1 cellular context compared by ENCODE assay signal in the genomic region with DNA sequence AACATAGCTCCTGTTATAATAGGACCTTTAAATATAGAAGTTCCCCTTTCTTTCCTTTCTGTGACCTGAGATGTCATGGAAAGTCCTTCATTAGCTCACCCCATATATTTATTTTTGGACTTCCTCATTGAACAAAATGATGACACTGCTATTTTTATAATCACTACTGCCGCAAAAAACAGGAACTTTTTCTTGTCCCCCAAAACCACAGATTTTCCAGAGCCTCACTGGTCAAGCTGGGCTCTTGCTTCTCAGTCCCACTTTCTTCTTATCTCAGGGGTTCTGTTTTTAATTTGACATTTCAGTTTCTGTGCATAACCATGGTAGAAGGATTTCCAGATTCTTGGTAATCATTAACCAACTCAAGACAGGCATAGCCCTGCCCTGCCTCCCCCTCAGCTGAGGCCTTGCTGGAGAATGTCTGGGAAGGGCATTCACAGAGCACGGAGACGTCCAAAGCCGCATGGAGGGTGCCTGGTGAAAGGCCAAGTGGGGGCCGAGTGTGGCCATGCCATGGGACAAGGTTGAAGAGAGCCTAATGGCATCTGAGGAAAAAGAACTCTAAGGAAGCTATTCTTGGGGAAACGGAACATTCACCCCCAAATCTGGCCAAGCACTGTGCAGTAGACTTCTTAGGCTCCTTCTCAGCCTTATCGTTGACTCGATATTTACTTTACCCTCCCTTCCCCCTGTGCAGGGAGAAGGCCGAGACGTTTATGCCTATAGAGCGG.
TF ChIP-seq lines count a peak whose summit lies in the region.

No MANE protein-coding gene starts in this region.

TF ChIP-seq in GM12878, 131 proteins besides CTCF, POLR2A, EP300 and RAD21 (continued from another document and continues in another):
- TF ChIP-seq, protein P1, sequence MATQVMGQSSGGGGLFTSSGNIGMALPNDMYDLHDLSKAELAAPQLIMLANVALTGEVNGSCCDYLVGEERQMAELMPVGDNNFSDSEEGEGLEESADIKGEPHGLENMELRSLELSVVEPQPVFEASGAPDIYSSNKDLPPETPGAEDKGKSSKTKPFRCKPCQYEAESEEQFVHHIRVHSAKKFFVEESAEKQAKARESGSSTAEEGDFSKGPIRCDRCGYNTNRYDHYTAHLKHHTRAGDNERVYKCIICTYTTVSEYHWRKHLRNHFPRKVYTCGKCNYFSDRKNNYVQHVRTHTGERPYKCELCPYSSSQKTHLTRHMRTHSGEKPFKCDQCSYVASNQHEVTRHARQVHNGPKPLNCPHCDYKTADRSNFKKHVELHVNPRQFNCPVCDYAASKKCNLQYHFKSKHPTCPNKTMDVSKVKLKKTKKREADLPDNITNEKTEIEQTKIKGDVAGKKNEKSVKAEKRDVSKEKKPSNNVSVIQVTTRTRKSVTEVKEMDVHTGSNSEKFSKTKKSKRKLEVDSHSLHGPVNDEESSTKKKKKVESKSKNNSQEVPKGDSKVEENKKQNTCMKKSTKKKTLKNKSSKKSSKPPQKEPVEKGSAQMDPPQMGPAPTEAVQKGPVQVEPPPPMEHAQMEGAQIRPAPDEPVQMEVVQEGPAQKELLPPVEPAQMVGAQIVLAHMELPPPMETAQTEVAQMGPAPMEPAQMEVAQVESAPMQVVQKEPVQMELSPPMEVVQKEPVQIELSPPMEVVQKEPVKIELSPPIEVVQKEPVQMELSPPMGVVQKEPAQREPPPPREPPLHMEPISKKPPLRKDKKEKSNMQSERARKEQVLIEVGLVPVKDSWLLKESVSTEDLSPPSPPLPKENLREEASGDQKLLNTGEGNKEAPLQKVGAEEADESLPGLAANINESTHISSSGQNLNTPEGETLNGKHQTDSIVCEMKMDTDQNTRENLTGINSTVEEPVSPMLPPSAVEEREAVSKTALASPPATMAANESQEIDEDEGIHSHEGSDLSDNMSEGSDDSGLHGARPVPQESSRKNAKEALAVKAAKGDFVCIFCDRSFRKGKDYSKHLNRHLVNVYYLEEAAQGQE (IDR thresholded peaks at IDR 0.05; ENCODE audit: low read depth, low read length), result no peak
- peak; percentile 79; the same call in 1 of the 2 replicates for TF ChIP-seq CREB1 (IDR thresholded peaks at IDR 0.05; ENCODE audit: low read depth)
- no peak for TF ChIP-seq BRCA1 (IDR thresholded peaks at IDR 0.05; ENCODE audit: low read depth, low read length)
- TF ChIP-seq ZSCAN29 (IDR thresholded peaks at IDR 0.05), result 0 out of 2 replicates have a peak, but pooled peaks have one; percentile 12
- no peak for TF ChIP-seq SUZ12 (IDR thresholded peaks at IDR 0.05; ENCODE audit: unreplicated experiment)
- TF ChIP-seq MTA3 (IDR thresholded peaks at IDR 0.05; ENCODE audit: borderline replicate concordance, low read length), result peak; percentile 88; the same call in 1 of the 2 replicates
- TF ChIP-seq WRNIP1 (IDR thresholded peaks at IDR 0.05; ENCODE audit: borderline replicate concordance, low read depth, low read length), result no peak
- TF ChIP-seq EGR1 (IDR thresholded peaks at IDR 0.05; ENCODE audit: borderline replicate concordance in 1 of 2, low read depth in 2 of 2, low read length in 2 of 2), result no peak
- TF ChIP-seq TARDBP (IDR thresholded peaks at IDR 0.05; ENCODE audit: borderline replicate concordance), result no peak
- TF ChIP-seq JUNB (IDR thresholded peaks at IDR 0.05), result peak; percentile 76
- TF ChIP-seq STAT1 (conservative IDR thresholded peaks at IDR 0.05), result 0 out of 2 replicates have a peak, but pooled peaks have one; percentile 33
- TF ChIP-seq IKZF1 (conservative IDR thresholded peaks at IDR 0.05), result peak; percentile 99
- TF ChIP-seq, protein P2, sequence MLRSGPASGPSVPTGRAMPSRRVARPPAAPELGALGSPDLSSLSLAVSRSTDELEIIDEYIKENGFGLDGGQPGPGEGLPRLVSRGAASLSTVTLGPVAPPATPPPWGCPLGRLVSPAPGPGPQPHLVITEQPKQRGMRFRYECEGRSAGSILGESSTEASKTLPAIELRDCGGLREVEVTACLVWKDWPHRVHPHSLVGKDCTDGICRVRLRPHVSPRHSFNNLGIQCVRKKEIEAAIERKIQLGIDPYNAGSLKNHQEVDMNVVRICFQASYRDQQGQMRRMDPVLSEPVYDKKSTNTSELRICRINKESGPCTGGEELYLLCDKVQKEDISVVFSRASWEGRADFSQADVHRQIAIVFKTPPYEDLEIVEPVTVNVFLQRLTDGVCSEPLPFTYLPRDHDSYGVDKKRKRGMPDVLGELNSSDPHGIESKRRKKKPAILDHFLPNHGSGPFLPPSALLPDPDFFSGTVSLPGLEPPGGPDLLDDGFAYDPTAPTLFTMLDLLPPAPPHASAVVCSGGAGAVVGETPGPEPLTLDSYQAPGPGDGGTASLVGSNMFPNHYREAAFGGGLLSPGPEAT (IDR thresholded peaks at IDR 0.05; ENCODE audit: low read depth), result peak; percentile 100
- TF ChIP-seq PAX8 (IDR thresholded peaks at IDR 0.05), result no peak
- TF ChIP-seq NBN (IDR thresholded peaks at IDR 0.05), result peak; percentile 85
- TF ChIP-seq SIN3A (IDR thresholded peaks at IDR 0.05; ENCODE audit: low read depth, low read length), result no peak
- TF ChIP-seq TCF12 (IDR thresholded peaks at IDR 0.05; ENCODE audit: low read depth, low read length), result no peak
- TF ChIP-seq, protein P3, sequence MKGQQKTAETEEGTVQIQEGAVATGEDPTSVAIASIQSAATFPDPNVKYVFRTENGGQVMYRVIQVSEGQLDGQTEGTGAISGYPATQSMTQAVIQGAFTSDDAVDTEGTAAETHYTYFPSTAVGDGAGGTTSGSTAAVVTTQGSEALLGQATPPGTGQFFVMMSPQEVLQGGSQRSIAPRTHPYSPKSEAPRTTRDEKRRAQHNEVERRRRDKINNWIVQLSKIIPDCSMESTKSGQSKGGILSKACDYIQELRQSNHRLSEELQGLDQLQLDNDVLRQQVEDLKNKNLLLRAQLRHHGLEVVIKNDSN (IDR thresholded peaks at IDR 0.05; ENCODE audit: borderline replicate concordance, extremely low read length, insufficient read depth, low read depth, low read length), result no peak
- no peak for TF ChIP-seq POU2F2 (IDR thresholded peaks at IDR 0.05; ENCODE audit: borderline replicate concordance, low read depth, low read length)
- TF ChIP-seq ZNF384 (IDR thresholded peaks at IDR 0.05; ENCODE audit: borderline replicate concordance, low read depth, low read length), result peak; percentile 63; the same call in 1 of the 2 replicates
- peak; percentile 97; the same call in 1 of the 2 replicates for TF ChIP-seq FOXM1 (IDR thresholded peaks at IDR 0.05; ENCODE audit: low read depth, low read length)
- TF ChIP-seq, protein P4, sequence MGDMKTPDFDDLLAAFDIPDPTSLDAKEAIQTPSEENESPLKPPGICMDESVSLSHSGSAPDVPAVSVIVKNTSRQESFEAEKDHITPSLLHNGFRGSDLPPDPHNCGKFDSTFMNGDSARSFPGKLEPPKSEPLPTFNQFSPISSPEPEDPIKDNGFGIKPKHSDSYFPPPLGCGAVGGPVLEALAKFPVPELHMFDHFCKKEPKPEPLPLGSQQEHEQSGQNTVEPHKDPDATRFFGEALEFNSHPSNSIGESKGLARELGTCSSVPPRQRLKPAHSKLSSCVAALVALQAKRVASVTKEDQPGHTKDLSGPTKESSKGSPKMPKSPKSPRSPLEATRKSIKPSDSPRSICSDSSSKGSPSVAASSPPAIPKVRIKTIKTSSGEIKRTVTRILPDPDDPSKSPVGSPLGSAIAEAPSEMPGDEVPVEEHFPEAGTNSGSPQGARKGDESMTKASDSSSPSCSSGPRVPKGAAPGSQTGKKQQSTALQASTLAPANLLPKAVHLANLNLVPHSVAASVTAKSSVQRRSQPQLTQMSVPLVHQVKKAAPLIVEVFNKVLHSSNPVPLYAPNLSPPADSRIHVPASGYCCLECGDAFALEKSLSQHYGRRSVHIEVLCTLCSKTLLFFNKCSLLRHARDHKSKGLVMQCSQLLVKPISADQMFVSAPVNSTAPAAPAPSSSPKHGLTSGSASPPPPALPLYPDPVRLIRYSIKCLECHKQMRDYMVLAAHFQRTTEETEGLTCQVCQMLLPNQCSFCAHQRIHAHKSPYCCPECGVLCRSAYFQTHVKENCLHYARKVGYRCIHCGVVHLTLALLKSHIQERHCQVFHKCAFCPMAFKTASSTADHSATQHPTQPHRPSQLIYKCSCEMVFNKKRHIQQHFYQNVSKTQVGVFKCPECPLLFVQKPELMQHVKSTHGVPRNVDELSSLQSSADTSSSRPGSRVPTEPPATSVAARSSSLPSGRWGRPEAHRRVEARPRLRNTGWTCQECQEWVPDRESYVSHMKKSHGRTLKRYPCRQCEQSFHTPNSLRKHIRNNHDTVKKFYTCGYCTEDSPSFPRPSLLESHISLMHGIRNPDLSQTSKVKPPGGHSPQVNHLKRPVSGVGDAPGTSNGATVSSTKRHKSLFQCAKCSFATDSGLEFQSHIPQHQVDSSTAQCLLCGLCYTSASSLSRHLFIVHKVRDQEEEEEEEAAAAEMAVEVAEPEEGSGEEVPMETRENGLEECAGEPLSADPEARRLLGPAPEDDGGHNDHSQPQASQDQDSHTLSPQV (IDR thresholded peaks at IDR 0.05), result no peak
- no peak for TF ChIP-seq FOXK2 (IDR thresholded peaks at IDR 0.05)
- TF ChIP-seq CEBPB (IDR thresholded peaks at IDR 0.05; ENCODE audit: borderline replicate concordance in 1 of 2, low read depth in 2 of 2, low read length in 2 of 2), result peak in 1 of 2 experiments; percentile 61; a peak in 1 of 4 replicates
- TF ChIP-seq, protein P5, sequence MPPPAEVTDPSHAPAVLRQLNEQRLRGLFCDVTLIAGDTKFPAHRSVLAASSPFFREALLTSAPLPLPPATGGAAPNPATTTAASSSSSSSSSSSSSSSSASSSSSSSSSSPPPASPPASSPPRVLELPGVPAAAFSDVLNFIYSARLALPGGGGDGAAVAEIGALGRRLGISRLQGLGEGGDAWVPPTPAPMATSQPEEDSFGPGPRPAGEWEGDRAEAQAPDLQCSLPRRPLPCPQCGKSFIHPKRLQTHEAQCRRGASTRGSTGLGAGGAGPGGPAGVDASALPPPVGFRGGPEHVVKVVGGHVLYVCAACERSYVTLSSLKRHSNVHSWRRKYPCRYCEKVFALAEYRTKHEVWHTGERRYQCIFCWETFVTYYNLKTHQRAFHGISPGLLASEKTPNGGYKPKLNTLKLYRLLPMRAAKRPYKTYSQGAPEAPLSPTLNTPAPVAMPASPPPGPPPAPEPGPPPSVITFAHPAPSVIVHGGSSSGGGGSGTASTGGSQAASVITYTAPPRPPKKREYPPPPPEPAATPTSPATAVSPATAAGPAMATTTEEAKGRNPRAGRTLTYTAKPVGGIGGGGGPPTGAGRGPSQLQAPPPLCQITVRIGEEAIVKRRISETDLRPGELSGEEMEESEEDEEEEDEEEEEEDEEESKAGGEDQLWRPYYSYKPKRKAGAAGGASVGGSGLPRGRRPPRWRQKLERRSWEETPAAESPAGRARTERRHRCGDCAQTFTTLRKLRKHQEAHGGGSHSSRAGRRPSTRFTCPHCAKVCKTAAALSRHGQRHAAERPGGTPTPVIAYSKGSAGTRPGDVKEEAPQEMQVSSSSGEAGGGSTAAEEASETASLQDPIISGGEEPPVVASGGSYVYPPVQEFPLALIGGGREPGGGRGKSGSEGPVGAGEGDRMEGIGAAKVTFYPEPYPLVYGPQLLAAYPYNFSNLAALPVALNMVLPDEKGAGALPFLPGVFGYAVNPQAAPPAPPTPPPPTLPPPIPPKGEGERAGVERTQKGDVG (CRISPR knock-in tag; IDR thresholded peaks at IDR 0.05), result no peak
- TF ChIP-seq ZNF207 (IDR thresholded peaks at IDR 0.05; ENCODE audit: borderline replicate concordance), result peak; percentile 47; the same call in 1 of the 2 replicates
- peak; percentile 97 for TF ChIP-seq EED (IDR thresholded peaks at IDR 0.05; ENCODE audit: low read depth)
- TF ChIP-seq MYC (IDR thresholded peaks at IDR 0.05; ENCODE audit: insufficient read depth, insufficient read length, insufficient replicate concordance, low read length, severe bottlenecking), result no peak
- TF ChIP-seq, protein P6, sequence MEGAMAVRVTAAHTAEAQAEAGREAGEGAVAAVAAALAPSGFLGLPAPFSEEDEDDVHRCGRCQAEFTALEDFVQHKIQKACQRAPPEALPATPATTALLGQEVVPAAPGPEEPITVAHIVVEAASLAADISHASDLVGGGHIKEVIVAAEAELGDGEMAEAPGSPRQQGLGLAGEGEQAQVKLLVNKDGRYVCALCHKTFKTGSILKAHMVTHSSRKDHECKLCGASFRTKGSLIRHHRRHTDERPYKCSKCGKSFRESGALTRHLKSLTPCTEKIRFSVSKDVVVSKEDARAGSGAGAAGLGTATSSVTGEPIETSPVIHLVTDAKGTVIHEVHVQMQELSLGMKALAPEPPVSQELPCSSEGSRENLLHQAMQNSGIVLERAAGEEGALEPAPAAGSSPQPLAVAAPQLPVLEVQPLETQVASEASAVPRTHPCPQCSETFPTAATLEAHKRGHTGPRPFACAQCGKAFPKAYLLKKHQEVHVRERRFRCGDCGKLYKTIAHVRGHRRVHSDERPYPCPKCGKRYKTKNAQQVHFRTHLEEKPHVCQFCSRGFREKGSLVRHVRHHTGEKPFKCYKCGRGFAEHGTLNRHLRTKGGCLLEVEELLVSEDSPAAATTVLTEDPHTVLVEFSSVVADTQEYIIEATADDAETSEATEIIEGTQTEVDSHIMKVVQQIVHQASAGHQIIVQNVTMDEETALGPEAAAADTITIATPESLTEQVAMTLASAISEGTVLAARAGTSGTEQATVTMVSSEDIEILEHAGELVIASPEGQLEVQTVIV (IDR thresholded peaks at IDR 0.05; ENCODE audit: borderline replicate concordance, partially characterized antibody), result no peak
- TF ChIP-seq SIX5 (IDR thresholded peaks at IDR 0.05; ENCODE audit: low read depth, low read length, severe bottlenecking), result no peak
- TF ChIP-seq BMI1 (IDR thresholded peaks at IDR 0.05; ENCODE audit: borderline replicate concordance), result peak; percentile 85
- TF ChIP-seq, protein P7, sequence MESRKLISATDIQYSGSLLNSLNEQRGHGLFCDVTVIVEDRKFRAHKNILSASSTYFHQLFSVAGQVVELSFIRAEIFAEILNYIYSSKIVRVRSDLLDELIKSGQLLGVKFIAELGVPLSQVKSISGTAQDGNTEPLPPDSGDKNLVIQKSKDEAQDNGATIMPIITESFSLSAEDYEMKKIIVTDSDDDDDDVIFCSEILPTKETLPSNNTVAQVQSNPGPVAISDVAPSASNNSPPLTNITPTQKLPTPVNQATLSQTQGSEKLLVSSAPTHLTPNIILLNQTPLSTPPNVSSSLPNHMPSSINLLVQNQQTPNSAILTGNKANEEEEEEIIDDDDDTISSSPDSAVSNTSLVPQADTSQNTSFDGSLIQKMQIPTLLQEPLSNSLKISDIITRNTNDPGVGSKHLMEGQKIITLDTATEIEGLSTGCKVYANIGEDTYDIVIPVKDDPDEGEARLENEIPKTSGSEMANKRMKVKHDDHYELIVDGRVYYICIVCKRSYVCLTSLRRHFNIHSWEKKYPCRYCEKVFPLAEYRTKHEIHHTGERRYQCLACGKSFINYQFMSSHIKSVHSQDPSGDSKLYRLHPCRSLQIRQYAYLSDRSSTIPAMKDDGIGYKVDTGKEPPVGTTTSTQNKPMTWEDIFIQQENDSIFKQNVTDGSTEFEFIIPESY (IDR thresholded peaks at IDR 0.05), result no peak
- TF ChIP-seq ZZZ3 (IDR thresholded peaks at IDR 0.05; ENCODE audit: control insufficient read depth, insufficient read length, low read depth), result no peak
- TF ChIP-seq HDAC2 (IDR thresholded peaks at IDR 0.05), result no peak
- TF ChIP-seq CHD2 (IDR thresholded peaks at IDR 0.05; ENCODE audit: borderline replicate concordance, low read depth, low read length), result peak; percentile 44; the same call in 1 of the 2 replicates
- TF ChIP-seq, protein P8, sequence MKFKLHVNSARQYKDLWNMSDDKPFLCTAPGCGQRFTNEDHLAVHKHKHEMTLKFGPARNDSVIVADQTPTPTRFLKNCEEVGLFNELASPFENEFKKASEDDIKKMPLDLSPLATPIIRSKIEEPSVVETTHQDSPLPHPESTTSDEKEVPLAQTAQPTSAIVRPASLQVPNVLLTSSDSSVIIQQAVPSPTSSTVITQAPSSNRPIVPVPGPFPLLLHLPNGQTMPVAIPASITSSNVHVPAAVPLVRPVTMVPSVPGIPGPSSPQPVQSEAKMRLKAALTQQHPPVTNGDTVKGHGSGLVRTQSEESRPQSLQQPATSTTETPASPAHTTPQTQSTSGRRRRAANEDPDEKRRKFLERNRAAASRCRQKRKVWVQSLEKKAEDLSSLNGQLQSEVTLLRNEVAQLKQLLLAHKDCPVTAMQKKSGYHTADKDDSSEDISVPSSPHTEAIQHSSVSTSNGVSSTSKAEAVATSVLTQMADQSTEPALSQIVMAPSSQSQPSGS (IDR thresholded peaks at IDR 0.05; ENCODE audit: low read length), result peak; percentile 98
- peak; percentile 85 for TF ChIP-seq DPF2 (IDR thresholded peaks at IDR 0.05)
